33 cellular contexts compared by ENCODE assay signal in genomic region chr5:174741352-174741751, GRCh38. TPM values are rescaled to one million over a fixed set of nuclear protein-coding genes. Genes with fewer than 3 reads are reported as not detected.
"Had no signal": no experiment of that assay in that cellular context is flagged by ENCODE, and none has a peak within 500 bp of the region (broad histone marks: within the 10 kb centered on the region; RNA-seq: fewer than 3 reads in every experiment).

No MANE protein-coding gene starts in this region.

- H3K36me3 ChIP-seq: ascending aorta, cardiac muscle cell, Peyer's patch, WERI-Rb-1 had no signal

- H3K27ac ChIP-seq: ascending aorta, cardiac muscle cell, Peyer's patch, WERI-Rb-1 had no signal

- DNase-seq: activated CD4-positive, alpha-beta memory T cell treated with anti-CD3 and anti-CD28 coated beads, Interleukin-2, amount 10 ng/mL, durations not matched to agents 7 days and 5 days; activated CD4-positive, alpha-beta T cell treated with anti-CD3 and anti-CD28 coated beads for 1 hour; activated CD4-positive, alpha-beta T cell treated with anti-CD3 and anti-CD28 coated beads for 48 hours; activated CD4-positive, CD25-positive, alpha-beta regulatory T cell; activated CD8-positive, alpha-beta memory T cell treated with anti-CD3 and anti-CD28 coated beads for 24 hours; activated CD8-positive, alpha-beta memory T cell treated with anti-CD3 and anti-CD28 coated beads, Interleukin-2, amount 10 ng/mL, durations not matched to agents 7 days and 5 days; activated CD8-positive, alpha-beta memory T cell treated with anti-CD3 and anti-CD28 coated beads, Interleukin-2, amount 50 U/mL, for 48 hours; activated effector memory CD4-positive, alpha-beta T cell treated with Interleukin-2 at 50 U/mL for 16 hours; activated naive CD4-positive, alpha-beta T cell; activated naive CD8-positive, alpha-beta T cell treated with anti-CD3 and anti-CD28 coated beads, Interleukin-2, amount 10 ng/mL, durations not matched to agents 7 days and 5 days; activated T-cell treated with anti-CD3 and anti-CD28 coated beads, Interleukin-2, amount 50 U/mL, for 48 hours; amygdala; Kasumi-1; KG1; NCI-H1092 treated with DMSO at 0.1 percent for 48 hours; NCI-H1417; NCI-H146; NCI-H187; NCI-H2029 treated with DMSO at 0.1 percent for 48 hours; NCI-H226; NCI-H446 treated with DMSO at 0.1 percent for 48 hours; NCI-H524; NCI-H82; Peyer's patch; RPMI8226; SIG-M5; T-cell; T-helper 2 cell; T-helper 9 cell; WERI-Rb-1 had no signal

- H3K4me1 ChIP-seq: ascending aorta, Peyer's patch had no signal

- H3K9me3 ChIP-seq: ascending aorta, Peyer's patch had no signal

- H3K27me3 ChIP-seq: ascending aorta, Peyer's patch had no signal

- ATAC-seq: activated CD8-positive, alpha-beta memory T cell treated with anti-CD3 and anti-CD28 coated beads, Interleukin-2, amount 10 ng/mL, durations not matched to agents 7 days and 5 days; Right ventricle myocardium inferior; T-cell had no signal

- H3K4me3 ChIP-seq: ascending aorta, cardiac muscle cell, Peyer's patch had no signal

RNA-seq across cellular contexts. Expression of gene MSX2, which starts 17.0 kb away (rescaled TPM):
- total RNA-seq: activated CD4-positive, alpha-beta memory T cell treated with anti-CD3 and anti-CD28 coated beads, Interleukin-2, amount 10 ng/mL, durations not matched to agents 7 days and 5 days; activated CD8-positive, alpha-beta memory T cell treated with anti-CD3 and anti-CD28 coated beads, Interleukin-2, amount 10 ng/mL, durations not matched to agents 7 days and 5 days; activated naive CD8-positive, alpha-beta T cell treated with anti-CD3 and anti-CD28 coated beads, Interleukin-2, amount 10 ng/mL, durations not matched to agents 7 days and 5 days; ascending aorta; T-cell had no signal
